Comparison of ENCODE assay signal across 9 cellular contexts in the genomic region with DNA sequence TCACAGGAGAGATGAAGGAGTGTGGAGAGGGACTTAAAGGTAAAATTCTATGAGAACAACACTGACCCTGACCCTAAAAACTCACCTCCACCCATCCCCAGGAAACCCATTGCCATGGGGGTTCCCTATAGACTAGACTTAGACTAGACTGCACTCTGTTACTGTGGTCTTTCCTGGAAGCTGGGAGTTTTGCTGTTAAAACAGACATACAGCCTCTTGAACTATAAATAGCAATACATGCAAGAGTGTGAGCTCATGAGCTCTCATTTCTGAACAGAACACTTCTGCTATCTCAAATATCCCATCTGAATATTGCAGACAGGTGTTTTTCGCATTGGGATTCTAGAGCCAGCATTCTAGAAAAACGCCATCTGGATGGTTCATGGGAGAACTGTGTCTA. TPM values are rescaled to one million over a fixed set of nuclear protein-coding genes. Genes with fewer than 3 reads are reported as not detected.
DNase-seq lines count a peak whose midpoint lies in the region; ATAC-seq and TF ChIP-seq lines count a peak whose summit lies in the region.
"Had no signal": no experiment of that assay in that cellular context is flagged by ENCODE, and none has a peak within 500 bp of the region (broad histone marks: within the 10 kb centered on the region; RNA-seq: fewer than 3 reads in every experiment).

No MANE protein-coding gene starts in this region.

- no peak overlapping the region for H3K9ac ChIP-seq in GM23248

- H3K9me3 Mint-ChIP-seq in activated CD8-positive, alpha-beta memory T cell treated with anti-CD3 and anti-CD28 coated beads, Interleukin-2, amount 10 ng/mL, durations not matched to agents 7 days and 5 days (ENCODE audit: low read depth) = no peaks in the 10 kb centered on the region
- no peaks in the 10 kb centered on the region for H3K9me3 Mint-ChIP-seq in T-helper 1 cell treated with Interleukin-12 subunit alpha and Interleukin-12 subunit beta and Interleukin-4 antibody, amounts not matched to agents 30 μg/mL and 1 μg/mL, for 36 hours

- no peak for TF ChIP-seq POLR2A in spleen (IDR thresholded peaks at IDR 0.05)

- H4K20me1 ChIP-seq in GM23248 (ENCODE audit: insufficient read depth) = no peaks in the 10 kb centered on the region

- H3K36me3 Mint-ChIP-seq in activated CD8-positive, alpha-beta memory T cell treated with anti-CD3 and anti-CD28 coated beads, Interleukin-2, amount 10 ng/mL, durations not matched to agents 7 days and 5 days = no peaks in the 10 kb centered on the region
- H3K36me3 Mint-ChIP-seq in T-helper 1 cell treated with Interleukin-12 subunit alpha and Interleukin-12 subunit beta and Interleukin-4 antibody, amounts not matched to agents 30 μg/mL and 1 μg/mL, for 36 hours (ENCODE audit: low read depth) = no peaks in the 10 kb centered on the region

- H3K79me2 ChIP-seq in GM23248 (ENCODE audit: insufficient read depth) = no peaks in the 10 kb centered on the region

- peak; percentile 60 for DNase-seq in activated CD8-positive, alpha-beta memory T cell treated with anti-CD3 and anti-CD28 coated beads, Interleukin-2, amount 10 ng/mL, durations not matched to agents 7 days and 5 days
- DNase-seq in activated CD8-positive, alpha-beta memory T cell treated with anti-CD3 and anti-CD28 coated beads, Interleukin-2, amount 50 U/mL, for 4 hours = no peak
- DNase-seq in spleen (no peak), NCI-H1092 (lab: John Stamatoyannopoulos, UW) (no peak), GM23248 (no peak), GM03348 (ENCODE audit: low spot score) (no peak)

- no peaks in the 10 kb centered on the region for H3K27me3 Mint-ChIP-seq in activated CD8-positive, alpha-beta memory T cell treated with anti-CD3 and anti-CD28 coated beads, Interleukin-2, amount 10 ng/mL, durations not matched to agents 7 days and 5 days
- peaks cover 19% of the 10 kb centered on the region for H3K27me3 Mint-ChIP-seq in T-helper 1 cell treated with Interleukin-12 subunit alpha and Interleukin-12 subunit beta and Interleukin-4 antibody, amounts not matched to agents 30 μg/mL and 1 μg/mL, for 36 hours (ENCODE audit: low read depth)

- H3K27ac Mint-ChIP-seq in activated CD8-positive, alpha-beta memory T cell treated with anti-CD3 and anti-CD28 coated beads, Interleukin-2, amount 10 ng/mL, durations not matched to agents 7 days and 5 days = peak overlapping the region; percentile 95
- H3K27ac Mint-ChIP-seq in T-helper 1 cell treated with Interleukin-12 subunit alpha and Interleukin-12 subunit beta and Interleukin-4 antibody, amounts not matched to agents 30 μg/mL and 1 μg/mL, for 36 hours = peak overlapping the region; percentile 64

- H3K4me1 ChIP-seq in spleen = peaks cover 25 to 73% (median 40%) of the 10 kb centered on the region in 6 donors
- H3K4me1 ChIP-seq in GM23248 (ENCODE audit: insufficient read depth) = peaks cover 39% of the 10 kb centered on the region

- in situ Hi-C loops in GM23248 (cut with MboI) = no loop called here

- peak; percentile 48 for ATAC-seq in activated CD8-positive, alpha-beta memory T cell treated with anti-CD3 and anti-CD28 coated beads, Interleukin-2, amount 10 ng/mL, durations not matched to agents 7 days and 5 days
- ATAC-seq in HG02642 (IDR thresholded peaks at IDR 0.05; ENCODE audit: poor library complexity, unreplicated experiment) = peak; percentile 36
- ATAC-seq: Panc1 had no signal

- H3F3A ChIP-seq in GM23248 (ENCODE audit: insufficient read depth) = peaks cover 25% of the 10 kb centered on the region

- TF ChIP-seq CTCF in spleen (IDR thresholded peaks at IDR 0.05 in 8 of 11, conservative IDR thresholded peaks at IDR 0.05 in 3 of 11) = no peak

- H3K27ac ChIP-seq in spleen (peak overlapping the region in 6 of 8 donors; percentile 29 to 79 (median 72)), GM23248 (no peak overlapping the region)

- CTCF ChIA-PET in activated CD8-positive, alpha-beta memory T cell treated with anti-CD3 and anti-CD28 coated beads, Interleukin-2, amount 10 ng/mL, durations not matched to agents 7 days and 5 days (lab: Charles Lee) = interaction anchor here (1.1 to 10.7 kb wide), 11 partner anchors 14 to 430 kb away, joined by 3 to 234 read pairs (median 8); partner anchors contain the start of gene PSTPIP2

- no peaks in the 10 kb centered on the region for H3K27me3 ChIP-seq in spleen (replicated peaks in 1 of 7)
- H3K27me3 ChIP-seq in GM23248 (replicated peaks; ENCODE audit: insufficient read depth) = no peaks in the 10 kb centered on the region

- no peak overlapping the region for H3K4me3 ChIP-seq in spleen
- H3K4me3 ChIP-seq in GM23248 = no peak overlapping the region

- H3K9me2 ChIP-seq in GM23248 (ENCODE audit: insufficient read depth) = no peaks in the 10 kb centered on the region

- H3K4me2 ChIP-seq in GM23248 (ENCODE audit: unreplicated experiment) = no peak overlapping the region

- peak overlapping the region; percentile 56 for H3K4me3 Mint-ChIP-seq in activated CD8-positive, alpha-beta memory T cell treated with anti-CD3 and anti-CD28 coated beads, Interleukin-2, amount 10 ng/mL, durations not matched to agents 7 days and 5 days
- H3K4me3 Mint-ChIP-seq in T-helper 1 cell treated with Interleukin-12 subunit alpha and Interleukin-12 subunit beta and Interleukin-4 antibody, amounts not matched to agents 30 μg/mL and 1 μg/mL, for 36 hours = peak overlapping the region; percentile 67

- H3K9me3 ChIP-seq in spleen (no peaks in the 10 kb centered on the region), GM23248 (ENCODE audit: low read depth) (no peaks in the 10 kb centered on the region)

- intact Hi-C loops in spleen (cut with DNase I; ENCODE audit: low total_unique reads) = loop anchor here (10.0 kb wide), 2 partner anchors 218 to 408 kb away; partner anchors contain the start of gene PSTPIP2

- peaks cover 74% of the 10 kb centered on the region for H3K4me1 Mint-ChIP-seq in activated CD8-positive, alpha-beta memory T cell treated with anti-CD3 and anti-CD28 coated beads, Interleukin-2, amount 10 ng/mL, durations not matched to agents 7 days and 5 days
- H3K4me1 Mint-ChIP-seq in T-helper 1 cell treated with Interleukin-12 subunit alpha and Interleukin-12 subunit beta and Interleukin-4 antibody, amounts not matched to agents 30 μg/mL and 1 μg/mL, for 36 hours (ENCODE audit: low read depth) = peaks cover 51% of the 10 kb centered on the region

- no peaks in the 10 kb centered on the region for H3K36me3 ChIP-seq in spleen
- H3K36me3 ChIP-seq in GM23248 (ENCODE audit: low read depth) = no peaks in the 10 kb centered on the region

- H2AFZ ChIP-seq in GM23248 = no peak overlapping the region

- 78 to 95% (median 83%) methylated on average over 2 of the region's 2 CpGs for WGBS in spleen, 5 donors
- 96% methylated on average over 2 of the region's 2 CpGs for WGBS in GM23248 (ENCODE audit: low coverage in 1 of 2, low lambda C conversion rate in 2 of 2, missing lambda C conversion rate in 2 of 2), 2 experiments

RNA-seq across cellular contexts. Expression of gene SLC14A2, which starts 51.8 kb away (rescaled TPM):
- total RNA-seq in activated CD8-positive, alpha-beta memory T cell treated with anti-CD3 and anti-CD28 coated beads, Interleukin-2, amount 10 ng/mL, durations not matched to agents 7 days and 5 days = under 1 TPM; 0.28 to 0.29 TPM
- under 1 TPM in 5 of 7 donors, not detected in 2; 0.09 to 0.30 (median 0.20) TPM for total RNA-seq in spleen
- polyA plus RNA-seq in spleen = under 1 TPM; 0.04 to 0.08 (median 0.06) TPM
- total RNA-seq in GM23248 (2014; rRNA removed; shearing (Covaris generic)) = 0.13 and 0.43 TPM in 2 replicates
- polyA plus RNA-seq in GM23248 (2016; fragmentation: Nextera tagmentation; extraction: Ambion mirVana) = 0.18 TPM in 1 of 2 replicates, not detected in the other

RNA-seq across cellular contexts. Expression of gene SLC14A1, which starts 56.9 kb away (rescaled TPM):
- total RNA-seq in activated CD8-positive, alpha-beta memory T cell treated with anti-CD3 and anti-CD28 coated beads, Interleukin-2, amount 10 ng/mL, durations not matched to agents 7 days and 5 days = 10 to 100 TPM in 1 of 2 experiments, 1 to 10 TPM in 1; 6.8 to 14.8 TPM
- total RNA-seq in spleen = 10 to 100 TPM in 5 of 7 donors, 1 to 10 TPM in 2; 6.0 to 26.0 (median 10.3) TPM
- polyA plus RNA-seq in spleen (1 to 10 TPM; 3.4 to 8.2 (median 3.5) TPM), GM23248 (2016; fragmentation: Nextera tagmentation; extraction: Ambion mirVana) (0.29 and 0.53 TPM in 2 replicates)
- 0.54 and 2.0 TPM in 2 replicates for total RNA-seq in GM23248 (2014; rRNA removed; shearing (Covaris generic))
